Comparison of ENCODE assay signal across 12 cellular contexts in genomic region chr1:109890115-109890953, GRCh38. TPM values are rescaled to one million over a fixed set of nuclear protein-coding genes. Genes with fewer than 3 reads are reported as not detected.
A peak's percentile ranks its signal among the peaks of the same experiment; 100 is the strongest.
DNase-seq lines count a peak whose midpoint lies in the region; ATAC-seq and TF ChIP-seq lines count a peak whose summit lies in the region.
"Had no signal": no experiment of that assay in that cellular context is flagged by ENCODE, and none has a peak within 500 bp of the region (broad histone marks: within the 10 kb centered on the region; RNA-seq: fewer than 3 reads in every experiment).

No MANE protein-coding gene starts in this region.

- H3K27me3 ChIP-seq in thyroid gland (no peaks in the 10 kb centered on the region), adrenal gland (no peaks in the 10 kb centered on the region)
- H3K27me3 ChIP-seq: ascending aorta had no signal

- peak; percentile 93 for ATAC-seq in activated naive CD8-positive, alpha-beta T cell treated with anti-CD3 and anti-CD28 coated beads, Interleukin-2, amount 50 U/mL, for 24 hours

- intact Hi-C loops in thyroid gland (cut with DNase I) (no loop called here), adrenal gland (cut with DNase I) (no loop called here)

- H3K4me1 ChIP-seq in thyroid gland (peaks cover 4 to 18% of the 10 kb centered on the region in 2 donors), adrenal gland (replicated peaks in 1 of 2) (peaks cover 7 to 8% of the 10 kb centered on the region in 2 donors)
- H3K4me1 ChIP-seq: ascending aorta had no signal

- H3K9me3 ChIP-seq in thyroid gland (no peaks in the 10 kb centered on the region), adrenal gland (replicated peaks in 1 of 3) (no peaks in the 10 kb centered on the region)
- H3K9me3 ChIP-seq: ascending aorta had no signal

- no peaks in the 10 kb centered on the region for H3K36me3 Mint-ChIP-seq in activated naive CD8-positive, alpha-beta T cell treated with anti-CD3 and anti-CD28 coated beads, Interleukin-2, amount 50 U/mL, for 24 hours (ENCODE audit: low read depth)

- 84 to 97% methylated on average over 5 of the region's 5 CpGs for WGBS in thyroid gland, 2 donors
- WGBS in adrenal gland, 4 donors: 87 to 91% (median 88%) methylated on average over 5 of the region's 5 CpGs

- no peaks in the 10 kb centered on the region for H3K27me3 Mint-ChIP-seq in activated naive CD8-positive, alpha-beta T cell treated with anti-CD3 and anti-CD28 coated beads, Interleukin-2, amount 50 U/mL, for 24 hours

- H3K36me3 ChIP-seq in thyroid gland: no peaks in the 10 kb centered on the region
- no peaks in the 10 kb centered on the region for H3K36me3 ChIP-seq in adrenal gland (replicated peaks in 1 of 2)
- H3K36me3 ChIP-seq: ascending aorta had no signal

- TF ChIP-seq CTCF in GM10266 (IDR thresholded peaks at IDR 0.05; ENCODE audit: control insufficient read depth, insufficient read depth, low read depth, missing control alignments) (no peak), thyroid gland (IDR thresholded peaks at IDR 0.05) (no peak), adrenal gland (IDR thresholded peaks at IDR 0.05) (no peak)

- H3K4me3 Mint-ChIP-seq in activated naive CD8-positive, alpha-beta T cell treated with anti-CD3 and anti-CD28 coated beads, Interleukin-2, amount 50 U/mL, for 24 hours: peak overlapping the region; percentile 1

- DNase-seq in GM10266 (ENCODE audit: extremely low spot score) (peak; percentile 55), OCI-M1 (lab: John Stamatoyannopoulos, UW) (peak; percentile 35), GM19238 (ENCODE audit: insufficient read length, low spot score) (no peak), thyroid gland (no peak), adrenal gland (no peak), middle frontal gyrus (ENCODE audit: extremely low spot score, low spot score) (no peak)
- DNase-seq in activated naive CD8-positive, alpha-beta T cell treated with anti-CD3 and anti-CD28 coated beads, Interleukin-2, amount 50 U/mL, for 24 hours: peak; percentile 71
- DNase-seq in stimulated activated CD4-positive, alpha-beta T cell treated with anti-CD3 and anti-CD28 coated beads, Interleukin-4, amount 100 ng/mL, for 1 hour: peak; percentile 58
- DNase-seq: NCI-H1930 had no signal

- TF ChIP-seq POLR2A in thyroid gland (IDR thresholded peaks at IDR 0.05): no peak
- TF ChIP-seq POLR2A in adrenal gland (IDR thresholded peaks at IDR 0.05): no peak

- no peaks in the 10 kb centered on the region for H3K9me3 Mint-ChIP-seq in activated naive CD8-positive, alpha-beta T cell treated with anti-CD3 and anti-CD28 coated beads, Interleukin-2, amount 50 U/mL, for 24 hours

- H3K27ac ChIP-seq in thyroid gland: no peak overlapping the region
- H3K27ac ChIP-seq in adrenal gland: no peak overlapping the region
- H3K27ac ChIP-seq: ascending aorta, epithelial cell of prostate had no signal

- H3K27ac Mint-ChIP-seq in activated naive CD8-positive, alpha-beta T cell treated with anti-CD3 and anti-CD28 coated beads, Interleukin-2, amount 50 U/mL, for 24 hours: peak overlapping the region; percentile 66

- H3K4me3 ChIP-seq in thyroid gland (replicated peaks in 1 of 3) (no peak overlapping the region), adrenal gland (no peak overlapping the region)
- H3K4me3 ChIP-seq: ascending aorta had no signal

- peaks cover 17% of the 10 kb centered on the region for H3K4me1 Mint-ChIP-seq in activated naive CD8-positive, alpha-beta T cell treated with anti-CD3 and anti-CD28 coated beads, Interleukin-2, amount 50 U/mL, for 24 hours

RNA-seq across cellular contexts. Expression of gene CSF1, which starts 20.3 kb away (rescaled TPM):
- total RNA-seq in thyroid gland: 100 to 1,000 TPM in 1 of 4 donors, 10 to 100 TPM in 3; 33.5 to 127 (median 62.3) TPM
- 100 to 1,000 TPM in 6 of 8 donors, 10 to 100 TPM in 2; 34.9 to 295 (median 116) TPM for total RNA-seq in adrenal gland
- 10 to 100 TPM; 23.3 to 26.5 (median 24.5) TPM for polyA plus RNA-seq in adrenal gland
- total RNA-seq: OCI-LY7 had no signal

Comparison
In these comparisons a context has a peak if more than half of its experiments do, and no peak if none do; other contexts are left out.
1. DNase-seq: peak in GM10266 (single experiment), OCI-M1 (single experiment), activated naive CD8-positive, alpha-beta T cell treated with anti-CD3 and anti-CD28 coated beads, Interleukin-2, amount 50 U/mL, for 24 hours (single experiment) and stimulated activated CD4-positive, alpha-beta T cell treated with anti-CD3 and anti-CD28 coated beads, Interleukin-4, amount 100 ng/mL, for 1 hour (single experiment); none in GM19238 (single experiment), thyroid gland (0 of 2), adrenal gland (0 of 7) and middle frontal gyrus (single experiment).